Comparison of ENCODE assay signal across 9 cellular contexts in the genomic region with DNA sequence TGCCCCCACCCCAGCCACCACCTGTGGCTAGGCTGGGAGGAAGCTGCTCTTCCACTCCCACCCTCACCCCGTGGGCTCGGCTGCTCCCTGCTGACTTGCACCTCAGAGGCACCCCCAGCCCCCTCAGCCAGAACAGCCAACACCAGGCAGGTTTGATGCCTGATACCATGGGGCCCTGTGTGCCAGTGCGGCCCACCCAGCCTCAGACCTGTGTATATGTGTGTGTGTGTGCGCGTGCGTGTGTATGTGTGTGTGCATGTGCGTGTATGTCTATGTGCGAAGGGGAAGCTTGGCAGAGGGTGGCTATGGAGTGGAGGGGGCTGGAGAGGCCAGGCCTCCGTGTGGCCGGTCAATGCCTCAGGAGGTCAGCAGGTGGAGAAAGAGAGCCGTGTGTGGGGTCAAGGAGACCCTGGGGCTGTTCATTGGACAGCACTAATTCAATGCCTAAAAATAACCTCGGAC. TPM values are rescaled to one million over a fixed set of nuclear protein-coding genes. Genes with fewer than 3 reads are reported as not detected.
DNase-seq lines count a peak whose midpoint lies in the region; ATAC-seq, FAIRE-seq and TF ChIP-seq lines count a peak whose summit lies in the region.
"Had no signal": no experiment of that assay in that cellular context is flagged by ENCODE, and none has a peak within 500 bp of the region (broad histone marks: within the 10 kb centered on the region; RNA-seq: fewer than 3 reads in every experiment).

No MANE protein-coding gene starts in this region.

- H3K36me3 Mint-ChIP-seq in immature natural killer cell = no peaks in the 10 kb centered on the region

- H3K4me1 Mint-ChIP-seq in immature natural killer cell = peaks cover 9 to 10% of the 10 kb centered on the region in 2 donors
- H3K4me1 Mint-ChIP-seq: central memory CD8-positive, alpha-beta T cell had no signal

- no peak overlapping the region for H3K4me3 ChIP-seq in OCI-LY1 (ENCODE audit: low read depth, low read length, poor library complexity, severe bottlenecking)
- no peak overlapping the region for H3K4me3 ChIP-seq in esophagus muscularis mucosa
- no peak overlapping the region for H3K4me3 ChIP-seq in pancreas

- H3K4me1 ChIP-seq in OCI-LY1 (ENCODE audit: insufficient read depth, low read length, severe bottlenecking) = no peaks in the 10 kb centered on the region
- peaks cover 53 to 79% (median 57%) of the 10 kb centered on the region in 4 donors for H3K4me1 ChIP-seq in esophagus muscularis mucosa
- no peaks in the 10 kb centered on the region for H3K4me1 ChIP-seq in pancreas

- H3K9ac ChIP-seq in OCI-LY1 (ENCODE audit: low read length) = no peak overlapping the region

- no peaks in the 10 kb centered on the region for H3F3A ChIP-seq in OCI-LY1 (ENCODE audit: insufficient read depth, low read length)

- no peak for TF ChIP-seq POLR2A in esophagus muscularis mucosa (IDR thresholded peaks at IDR 0.05; ENCODE audit: low read depth)

- ATAC-seq in pancreas = peak in 3 of 4 donors; percentile 49 to 66 (median 59)
- ATAC-seq in GM21786 (IDR thresholded peaks at IDR 0.05; ENCODE audit: unreplicated experiment) = no peak

- TF ChIP-seq CTCF in OCI-LY1 (IDR thresholded peaks at IDR 0.05; ENCODE audit: low read length) (peak; percentile 37; the same call in 1 of the 2 replicates), esophagus muscularis mucosa (IDR thresholded peaks at IDR 0.05) (peak; percentile 24 to 60 (median 52)), pancreas (IDR thresholded peaks at IDR 0.05) (peak in 2 of 4 donors; percentile 21 to 25)

- no peaks in the 10 kb centered on the region for H3K9me2 ChIP-seq in OCI-LY1 (ENCODE audit: low read depth, low read length)

- WGBS in esophagus muscularis mucosa = 43% methylated on average over 2 of the region's 12 CpGs
- 63 to 66% methylated on average over 12 of the region's 12 CpGs for WGBS in pancreas, 2 donors

- H4K20me1 ChIP-seq in OCI-LY1 (ENCODE audit: insufficient read depth, low read length) = no peaks in the 10 kb centered on the region

- H3K36me3 ChIP-seq in OCI-LY1 (ENCODE audit: insufficient read depth, low read length) (no peaks in the 10 kb centered on the region), esophagus muscularis mucosa (no peaks in the 10 kb centered on the region), pancreas (no peaks in the 10 kb centered on the region)

- no peak overlapping the region for H3K4me3 Mint-ChIP-seq in immature natural killer cell
- H3K4me3 Mint-ChIP-seq: central memory CD8-positive, alpha-beta T cell had no signal

- no peaks in the 10 kb centered on the region for H3K79me2 ChIP-seq in OCI-LY1 (ENCODE audit: insufficient read depth, low read length)

- peaks cover 0 to 2% (median 1%) of the 10 kb centered on the region in 3 donors for H3K27me3 Mint-ChIP-seq in immature natural killer cell (ENCODE audit: low read depth in 3 of 3)

- intact Hi-C loops in esophagus muscularis mucosa (cut with DNase I) = loop anchor here (5.0 to 10.0 kb wide), 3 partner anchors 47 to 357 kb away; no protein-coding TSS in a partner anchor
- intact Hi-C loops in pancreas (cut with DNase I) = no loop called here

- TF ChIP-seq EP300 in esophagus muscularis mucosa (IDR thresholded peaks at IDR 0.05) = no peak

- DNase-seq in GM03348 (ENCODE audit: low spot score) (peak; percentile 51), esophagus muscularis mucosa (ENCODE audit: extremely low spot score) (no peak), pancreas (no peak), occipital lobe (lab: John Stamatoyannopoulos, UW) (no peak), immature natural killer cell (no peak)
- no peak for DNase-seq in NK-92 treated with Interleukin-12 subunit alpha and Interleukin-12 subunit beta, amount 100 ng/mL, for 24 hours (lab: John Stamatoyannopoulos, UW)

- H3K27ac ChIP-seq in OCI-LY1 (ENCODE audit: low read depth, low read length, poor library complexity, severe bottlenecking) (no peak overlapping the region), esophagus muscularis mucosa (replicated peaks in 1 of 4) (no peak overlapping the region), pancreas (no peak overlapping the region)

- no peak overlapping the region for H3K27ac Mint-ChIP-seq in immature natural killer cell

- H3K4me2 ChIP-seq in OCI-LY1 (ENCODE audit: low read length) = no peak overlapping the region

- H3K9me3 Mint-ChIP-seq in immature natural killer cell = peaks cover 0 to 2% (median 0%) of the 10 kb centered on the region in 6 donors
- H3K9me3 Mint-ChIP-seq: central memory CD8-positive, alpha-beta T cell had no signal

- H3K9me3 ChIP-seq in OCI-LY1 (ENCODE audit: low read length) = no peaks in the 10 kb centered on the region
- no peaks in the 10 kb centered on the region for H3K9me3 ChIP-seq in esophagus muscularis mucosa
- no peaks in the 10 kb centered on the region for H3K9me3 ChIP-seq in pancreas

- H3K27me3 ChIP-seq in OCI-LY1 (ENCODE audit: insufficient read depth, low read length) (0 out of 2 replicates have a peak, but pooled peaks cover 10% of the 10 kb centered on the region), esophagus muscularis mucosa (no peaks in the 10 kb centered on the region), pancreas (no peaks in the 10 kb centered on the region)

- H2AFZ ChIP-seq in OCI-LY1 (ENCODE audit: low read length) = no peak overlapping the region

- FAIRE-seq in pancreas (lab: Jason Lieb, UNC) = no peak

RNA-seq across cellular contexts. Expression of a gene that starts 16.6 kb away (rescaled TPM):
- total RNA-seq in esophagus muscularis mucosa (100 to 1,000 TPM in 1 of 4 donors, 10 to 100 TPM in 3; 41.7 to 102 (median 62.4) TPM), pancreas (10 to 100 TPM; 19.8 to 52.1 (median 25.3) TPM), occipital lobe (11.9 TPM)
- polyA plus RNA-seq in pancreas (10 to 100 TPM; 14.7 to 27.9 TPM), immature natural killer cell (1 to 10 TPM in 1 of 3 donors, under 1 TPM in 1, not detected in 1; 0.06 to 1.1 TPM)
